Comparison of ENCODE assay signal across 29 cellular contexts in the genomic region with DNA sequence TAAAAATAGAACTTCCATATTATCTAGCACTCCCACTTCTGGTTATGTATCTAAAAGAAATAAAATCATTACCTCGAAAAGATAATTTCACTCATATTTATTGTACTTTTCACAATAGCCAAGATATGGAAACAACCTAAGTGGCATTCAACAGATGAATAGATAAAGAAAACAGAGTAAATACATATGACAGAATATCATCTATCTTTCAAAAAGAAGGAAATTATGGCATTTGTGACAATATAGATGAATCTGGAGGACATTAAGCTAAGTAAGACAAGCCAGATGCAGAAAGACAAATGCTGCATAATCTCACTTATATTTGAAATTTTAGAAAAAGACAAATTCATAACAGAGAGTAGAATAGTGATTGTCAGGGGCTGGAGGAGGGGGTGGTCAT.
DNase-seq lines count a peak whose midpoint lies in the region; ATAC-seq and TF ChIP-seq lines count a peak whose summit lies in the region.
"Had no signal": no experiment of that assay in that cellular context is flagged by ENCODE, and none has a peak within 500 bp of the region (broad histone marks: within the 10 kb centered on the region; RNA-seq: fewer than 3 reads in every experiment).

No MANE protein-coding gene starts in this region.

- no peak overlapping the region for H3K4me2 ChIP-seq in SK-N-SH
- H3K4me2 ChIP-seq: A549; BLaER1; BLaER1 treated with 17β-estradiol and CSF1 and Interleukin-3, amounts not matched to agents 10 nM and 100 nM had no signal

- CTCF ChIA-PET in SK-N-SH (lab: Yijun Ruan, JAX) = no interaction called here

- H3K36me3 ChIP-seq in SK-N-SH (replicated peaks in 1 of 2; ENCODE audit: control insufficient read depth in 1 of 2, insufficient read depth in 2 of 2, low read length in 1 of 2) = no peaks in the 10 kb centered on the region
- H3K36me3 ChIP-seq: BE2C; BLaER1; BLaER1 treated with 17β-estradiol and CSF1 and Interleukin-3, amounts not matched to agents 10 nM and 100 nM had no signal

- peak in 1 of 2 experiments; percentile 65; a peak in 1 of 4 replicates for TF ChIP-seq EP300 in SK-N-SH (IDR thresholded peaks at IDR 0.05; ENCODE audit: borderline replicate concordance in 1 of 2, low read depth in 1 of 2, low read length in 1 of 2)

- no peak for TF ChIP-seq CTCF in SK-N-SH (IDR thresholded peaks at IDR 0.05)

- no peak overlapping the region for H3K9ac ChIP-seq in SK-N-SH
- H3K9ac ChIP-seq: BLaER1; BLaER1 treated with 17β-estradiol and CSF1 and Interleukin-3, amounts not matched to agents 10 nM and 100 nM had no signal

- H3F3A ChIP-seq in SK-N-SH (replicated peaks; ENCODE audit: insufficient read depth) = no peaks in the 10 kb centered on the region

- H2AFZ ChIP-seq in SK-N-SH (ENCODE audit: low read depth) = no peak overlapping the region

- 0% methylated on average over 1 of the region's 1 CpG for WGBS in SK-N-SH (ENCODE audit: low lambda C conversion rate)

- no peak for TF ChIP-seq RAD21 in SK-N-SH (IDR thresholded peaks at IDR 0.05; ENCODE audit: low read length)

- H3K79me2 ChIP-seq in SK-N-SH (ENCODE audit: insufficient read depth) = no peaks in the 10 kb centered on the region

- no peaks in the 10 kb centered on the region for H3K9me3 ChIP-seq in SK-N-SH
- H3K9me3 ChIP-seq: A549; BE2C; BLaER1; BLaER1 treated with 17β-estradiol and CSF1 and Interleukin-3, amounts not matched to agents 10 nM and 100 nM; Caco-2 had no signal

- DNase-seq in SK-N-SH = no peak
- peak; percentile 49 for DNase-seq in SK-N-DZ (ENCODE audit: low spot score)
- DNase-seq: 8988T; ACHN; AML-193; BE2C; C1 segment of cervical spinal cord; Caco-2; Calu3; CD4-positive, alpha-beta memory T cell; CD4-positive, alpha-beta T cell; CD4-positive, CD25-positive, alpha-beta regulatory T cell; CD8-positive, alpha-beta memory T cell; CD8-positive, alpha-beta T cell; COR-L47; DMS 273 treated with DMSO at 0.1 percent for 48 hours; DMS153; DMS53; DMS79; DMS79 treated with DMSO at 0.1 percent for 48 hours; DND-41; EL had no signal

- H3K27me3 ChIP-seq in SK-N-SH (ENCODE audit: insufficient read depth) = no peaks in the 10 kb centered on the region
- H3K27me3 ChIP-seq: BE2C; BLaER1; BLaER1 treated with 17β-estradiol and CSF1 and Interleukin-3, amounts not matched to agents 10 nM and 100 nM had no signal

- no peak overlapping the region for H3K4me3 ChIP-seq in SK-N-SH (ENCODE audit: low read depth in 2 of 2, low read length in 1 of 2)
- H3K4me3 ChIP-seq: A549; BLaER1; BLaER1 treated with 17β-estradiol and CSF1 and Interleukin-3, amounts not matched to agents 10 nM and 100 nM had no signal

- H3K9me2 ChIP-seq in SK-N-SH = no peaks in the 10 kb centered on the region

- POLR2A ChIA-PET in SK-N-SH (lab: Yijun Ruan, JAX) = no interaction called here

- H3K4me1 ChIP-seq in SK-N-SH (ENCODE audit: control insufficient read depth in 1 of 2, insufficient read depth in 2 of 2, low read depth in 1 of 2, low read length in 1 of 2) = no peaks in the 10 kb centered on the region
- H3K4me1 ChIP-seq: A549; BE2C; BLaER1; BLaER1 treated with 17β-estradiol and CSF1 and Interleukin-3, amounts not matched to agents 10 nM and 100 nM had no signal

- no peak for ATAC-seq in SK-N-SH treated with all-trans-retinoic acid at 6 μM for 48 hours
- ATAC-seq in HG02870 (IDR thresholded peaks at IDR 0.05; ENCODE audit: unreplicated experiment) = no peak
- ATAC-seq: A549; CD8-positive, alpha-beta T cell had no signal

- no peaks in the 10 kb centered on the region for H4K20me1 ChIP-seq in SK-N-SH (ENCODE audit: insufficient read depth)
- H4K20me1 ChIP-seq: BLaER1; BLaER1 treated with 17β-estradiol and CSF1 and Interleukin-3, amounts not matched to agents 10 nM and 100 nM had no signal

- H3K27ac ChIP-seq in SK-N-SH (ENCODE audit: low read depth in 2 of 2, low read length in 1 of 2) = no peak overlapping the region
- H3K27ac ChIP-seq: 22Rv1; A549; BLaER1; BLaER1 treated with 17β-estradiol and CSF1 and Interleukin-3, amounts not matched to agents 10 nM and 100 nM; C4-2B had no signal

TF ChIP-seq in SK-N-SH, 30 proteins besides CTCF, POLR2A, EP300 and RAD21:
- TF ChIP-seq MEF2A (IDR thresholded peaks at IDR 0.05; ENCODE audit: borderline replicate concordance, low read depth) = no peak
- peak; percentile 89 for TF ChIP-seq GATA2 (CRISPR knock-in tag; IDR thresholded peaks at IDR 0.05)

TF ChIP-seq in SK-N-SH treated with all-trans-retinoic acid at 6 μM for 48 hours, 23 proteins besides CTCF, POLR2A, EP300 and RAD21:
- TF ChIP-seq ZNF8 (CRISPR knock-in tag; IDR thresholded peaks at IDR 0.05) = no peak
- TF ChIP-seq ISL1 (CRISPR knock-in tag; IDR thresholded peaks at IDR 0.05) = no peak
- TF ChIP-seq ZNF70 (CRISPR knock-in tag; IDR thresholded peaks at IDR 0.05) = no peak
- TF ChIP-seq TCF4 (CRISPR knock-in tag; IDR thresholded peaks at IDR 0.05; ENCODE audit: borderline replicate concordance) = no peak
- TF ChIP-seq, protein P1, sequence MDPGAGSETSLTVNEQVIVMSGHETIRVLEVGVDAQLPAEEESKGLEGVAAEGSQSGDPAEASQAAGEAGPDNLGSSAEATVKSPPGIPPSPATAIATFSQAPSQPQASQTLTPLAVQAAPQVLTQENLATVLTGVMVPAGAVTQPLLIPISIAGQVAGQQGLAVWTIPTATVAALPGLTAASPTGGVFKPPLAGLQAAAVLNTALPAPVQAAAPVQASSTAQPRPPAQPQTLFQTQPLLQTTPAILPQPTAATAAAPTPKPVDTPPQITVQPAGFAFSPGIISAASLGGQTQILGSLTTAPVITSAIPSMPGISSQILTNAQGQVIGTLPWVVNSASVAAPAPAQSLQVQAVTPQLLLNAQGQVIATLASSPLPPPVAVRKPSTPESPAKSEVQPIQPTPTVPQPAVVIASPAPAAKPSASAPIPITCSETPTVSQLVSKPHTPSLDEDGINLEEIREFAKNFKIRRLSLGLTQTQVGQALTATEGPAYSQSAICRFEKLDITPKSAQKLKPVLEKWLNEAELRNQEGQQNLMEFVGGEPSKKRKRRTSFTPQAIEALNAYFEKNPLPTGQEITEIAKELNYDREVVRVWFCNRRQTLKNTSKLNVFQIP (CRISPR knock-in tag; IDR thresholded peaks at IDR 0.05; ENCODE audit: borderline replicate concordance, low read depth) = no peak
- no peak for TF ChIP-seq ARNTL (CRISPR knock-in tag; IDR thresholded peaks at IDR 0.05; ENCODE audit: borderline replicate concordance, low read depth)
- TF ChIP-seq BACH2 (CRISPR knock-in tag; IDR thresholded peaks at IDR 0.05; ENCODE audit: borderline replicate concordance) = no peak
- no peak for TF ChIP-seq OSR1 (CRISPR knock-in tag; IDR thresholded peaks at IDR 0.05)
- no peak for TF ChIP-seq ESRRG (CRISPR knock-in tag; IDR thresholded peaks at IDR 0.05)
- TF ChIP-seq ZFP30 (CRISPR knock-in tag; IDR thresholded peaks at IDR 0.05) = no peak
- no peak for TF ChIP-seq CSDC2 (CRISPR knock-in tag; IDR thresholded peaks at IDR 0.05)
- TF ChIP-seq SNAI2 (CRISPR knock-in tag; IDR thresholded peaks at IDR 0.05) = no peak
- TF ChIP-seq TOX (CRISPR knock-in tag; IDR thresholded peaks at IDR 0.05; ENCODE audit: borderline replicate concordance) = no peak
- TF ChIP-seq RARB (CRISPR knock-in tag; IDR thresholded peaks at IDR 0.05) = no peak
- TF ChIP-seq ZNF565 (CRISPR knock-in tag; conservative IDR thresholded peaks at IDR 0.05; ENCODE audit: low read depth) = no peak
